ENCODE assay signal across 16 cellular contexts in genomic region chr10:133280391-133281059, GRCh38. TPM values are rescaled to one million over a fixed set of nuclear protein-coding genes. Genes with fewer than 3 reads are reported as not detected.
DNase-seq lines count a peak whose midpoint lies in the region; ATAC-seq, FAIRE-seq and TF ChIP-seq lines count a peak whose summit lies in the region.
"Had no signal": no experiment of that assay in that cellular context is flagged by ENCODE, and none has a peak within 500 bp of the region (broad histone marks: within the 10 kb centered on the region; RNA-seq: fewer than 3 reads in every experiment).

No MANE protein-coding gene starts in this region.

- H2AFZ ChIP-seq in HepG2 (ENCODE audit: low read length) = no peak overlapping the region

- DNase-seq in natural killer cell (no peak), RWPE2 (ENCODE audit: low spot score) (no peak), HepG2 (ENCODE audit: low spot score) (no peak), KG1 (lab: John Stamatoyannopoulos, UW) (no peak)
- no peak for DNase-seq in natural killer cell treated with Interleukin-12 subunit alpha and Interleukin-12 subunit beta and Interleukin-15 and Interleukin-18, amount 100 ng/mL, for 72 hours (ENCODE audit: low spot score)
- DNase-seq: HFFc6, NCI-H1105, NCI-H187, NCI-H446 treated with DMSO at 0.1 percent for 48 hours, NCI-H774, SIG-M5 had no signal

- CTCF ChIA-PET in HepG2 (lab: Yijun Ruan, JAX; ENCODE audit: low intra/inter-chr PET ratio, low total read pairs) = no interaction called here

- no peak overlapping the region for H3K9ac ChIP-seq in HepG2 (ENCODE audit: insufficient read depth, low read depth, low read length)

- POLR2A ChIA-PET in HepG2 (lab: Yijun Ruan, JAX) = no interaction called here

- TF ChIP-seq POLR2A in HepG2 (IDR thresholded peaks at IDR 0.05; ENCODE audit: insufficient read depth in 1 of 2, low read depth in 2 of 2, low read length in 2 of 2) = no peak

- TF ChIP-seq CTCF in natural killer cell (IDR thresholded peaks at IDR 0.05) (no peak), RWPE2 (IDR thresholded peaks at IDR 0.05; ENCODE audit: poor library complexity, severe bottlenecking) (no peak), HepG2 (CRISPR knock-in tag; IDR thresholded peaks at IDR 0.05) (no peak)

- H3K4me1 ChIP-seq in RWPE2 (ENCODE audit: insufficient read depth, poor library complexity, severe bottlenecking) = peaks cover 32% of the 10 kb centered on the region
- peaks cover 23% of the 10 kb centered on the region for H3K4me1 ChIP-seq in HepG2 (ENCODE audit: insufficient read depth, low read length)

- H3K79me2 ChIP-seq in HepG2 (ENCODE audit: insufficient read depth, low read length) = no peaks in the 10 kb centered on the region

- H3K27ac ChIP-seq in RWPE2 (ENCODE audit: poor library complexity, severe bottlenecking) = peak overlapping the region; percentile 90
- no peak overlapping the region for H3K27ac ChIP-seq in HepG2 (ENCODE audit: extremely low read length, insufficient read depth, low read length)

- H3K9me3 Mint-ChIP-seq in natural killer cell = no peaks in the 10 kb centered on the region
- no peaks in the 10 kb centered on the region for H3K9me3 Mint-ChIP-seq in natural killer cell treated with Interleukin-12 subunit alpha and Interleukin-12 subunit beta and Interleukin-15 and Interleukin-18, amount 100 ng/mL, for 72 hours
- H3K9me3 Mint-ChIP-seq: HFFc6 had no signal

- H3K9me3 ChIP-seq in RWPE2 (ENCODE audit: severe bottlenecking) (no peaks in the 10 kb centered on the region), HepG2 (ENCODE audit: low read length) (no peaks in the 10 kb centered on the region)
- H3K9me3 ChIP-seq: Peyer's patch had no signal

- BruUV-seq in HepG2 (replicated peaks; lab: Mats Ljungman, UMichigan) = no TSS peak

- H3K27me3 ChIP-seq in RWPE2 (ENCODE audit: insufficient read depth, poor library complexity, severe bottlenecking) (no peaks in the 10 kb centered on the region), HepG2 (ENCODE audit: control insufficient read depth in 1 of 2, insufficient read depth in 2 of 2, low read length in 2 of 2) (peaks cover 0 to 10% of the 10 kb centered on the region in 2 experiments; a peak in 3 of 5 replicates)

- H3K36me3 Mint-ChIP-seq in natural killer cell = peaks cover 6% of the 10 kb centered on the region
- H3K36me3 Mint-ChIP-seq in natural killer cell treated with Interleukin-12 subunit alpha and Interleukin-12 subunit beta and Interleukin-15 and Interleukin-18, amount 100 ng/mL, for 72 hours = no peaks in the 10 kb centered on the region

- no peak for FAIRE-seq in HepG2 (lab: Jason Lieb, UNC)
- FAIRE-seq: H1 had no signal

- 88% methylated on average over 9 of the region's 10 CpGs for WGBS in HepG2 (ENCODE audit: low lambda C conversion rate)

- no peaks in the 10 kb centered on the region for H3K27me3 Mint-ChIP-seq in natural killer cell (ENCODE audit: low read depth in 2 of 2)
- H3K27me3 Mint-ChIP-seq in natural killer cell treated with Interleukin-12 subunit alpha and Interleukin-12 subunit beta and Interleukin-15 and Interleukin-18, amount 100 ng/mL, for 72 hours = no peaks in the 10 kb centered on the region

- peak overlapping the region; percentile 92 for H3K4me3 Mint-ChIP-seq in natural killer cell
- H3K4me3 Mint-ChIP-seq in natural killer cell treated with Interleukin-12 subunit alpha and Interleukin-12 subunit beta and Interleukin-15 and Interleukin-18, amount 100 ng/mL, for 72 hours = no peak overlapping the region
- H3K4me3 Mint-ChIP-seq: HFFc6 had no signal

- H3K4me1 Mint-ChIP-seq in natural killer cell = peaks cover 28 to 39% of the 10 kb centered on the region in 2 donors
- H3K4me1 Mint-ChIP-seq in natural killer cell treated with Interleukin-12 subunit alpha and Interleukin-12 subunit beta and Interleukin-15 and Interleukin-18, amount 100 ng/mL, for 72 hours (ENCODE audit: low read depth in 2 of 2) = peaks cover 21 to 23% of the 10 kb centered on the region in 2 donors

- intact Hi-C loops in natural killer cell (cut with micrococcal nuclease) = no loop called here
- intact Hi-C loops in HepG2 (cut with micrococcal nuclease; ENCODE audit: unreplicated experiment) = no loop called here

- peak overlapping the region; percentile 98 for H3K27ac Mint-ChIP-seq in natural killer cell
- peak overlapping the region in 1 of 2 donors; percentile 93 for H3K27ac Mint-ChIP-seq in natural killer cell treated with Interleukin-12 subunit alpha and Interleukin-12 subunit beta and Interleukin-15 and Interleukin-18, amount 100 ng/mL, for 72 hours
- H3K27ac Mint-ChIP-seq: HFFc6 had no signal

- H3K36me3 ChIP-seq in RWPE2 (ENCODE audit: low read depth) (peaks cover 47% of the 10 kb centered on the region), HepG2 (replicated peaks in 1 of 2; ENCODE audit: control insufficient read depth in 1 of 2, insufficient read depth in 2 of 2, low read length in 2 of 2) (peaks cover 22 to 41% of the 10 kb centered on the region in 2 experiments; a peak in 4 of 5 replicates)

- TF ChIP-seq RAD21 in HepG2 (CRISPR knock-in tag; IDR thresholded peaks at IDR 0.05) = no peak

- H4K20me1 ChIP-seq in HepG2 (ENCODE audit: insufficient read depth, low read length) = peaks cover 7% of the 10 kb centered on the region; the same call in 1 of the 2 replicates

- in situ Hi-C loops in HepG2 (cut with HindIII; ENCODE audit: extremely low pct_ligation_motif_present, low pct_unique_long_range_greater_than_20kb) = no loop called here

- H3K4me2 ChIP-seq in HepG2 (ENCODE audit: low read depth, low read length) = no peak overlapping the region

- H3K4me3 ChIP-seq in RWPE2 (ENCODE audit: severe bottlenecking) (no peak overlapping the region), HepG2 (replicated peaks in 1 of 3; ENCODE audit: insufficient read depth in 1 of 3, low read depth in 2 of 3, low read length in 3 of 3) (no peak overlapping the region)
- H3K4me3 ChIP-seq: Peyer's patch had no signal

- no peak for TF ChIP-seq EP300 in HepG2 (IDR thresholded peaks at IDR 0.05; ENCODE audit: low read depth in 2 of 2, low read length in 2 of 2)
- no peak for TF ChIP-seq EP300 in HepG2 (CRISPR knock-in tag; IDR thresholded peaks at IDR 0.05; ENCODE audit: borderline replicate concordance)

- ATAC-seq in natural killer cell (no peak), RWPE2 (ENCODE audit: low read depth) (no peak), HepG2 (no peak), GM19467 (IDR thresholded peaks at IDR 0.05; ENCODE audit: unreplicated experiment) (no peak), HG02973 (IDR thresholded peaks at IDR 0.05; ENCODE audit: unreplicated experiment) (no peak)
- ATAC-seq in natural killer cell treated with Interleukin-12 subunit alpha and Interleukin-12 subunit beta and Interleukin-15 and Interleukin-18, amount 100 ng/mL, for 72 hours = no peak

RNA-seq across cellular contexts. Expression of gene ADAM8, which starts 3.9 kb away (rescaled TPM):
- total RNA-seq in natural killer cell (100 to 1,000 TPM; 357 to 682 (median 425) TPM), HepG2 (2016; rRNA removed; fragmentation: Illumina TruSeq; extraction: Trizol) (0.07 and 0.93 TPM in 2 replicates)
- 100 to 1,000 TPM; 202 to 211 TPM for total RNA-seq in natural killer cell treated with Interleukin-12 subunit alpha and Interleukin-12 subunit beta and Interleukin-15 and Interleukin-18, amount 100 ng/mL, for 72 hours
- not detected in 2 replicates for total RNA-seq in HepG2 (2016; cell fraction: cytosol; rRNA removed; fragmentation: Illumina TruSeq; extraction: Trizol; ENCODE audit: low read depth)
- total RNA-seq in HepG2 (2016; cell fraction: insoluble cytoplasmic fraction; rRNA removed; fragmentation: Illumina TruSeq; extraction: Trizol) = 0.37 TPM in 1 of 2 replicates, not detected in the other
- 0.06 TPM in 1 of 2 replicates, not detected in the other for total RNA-seq in HepG2 (2016; cell fraction: membrane; rRNA removed; fragmentation: Illumina TruSeq; extraction: Trizol)
- 0.34 and 0.50 TPM in 2 replicates for total RNA-seq in HepG2 (2016; cell fraction: nucleus; rRNA removed; fragmentation: Illumina TruSeq; extraction: Trizol)
- 0.24 and 0.65 TPM in 2 replicates for polyA plus RNA-seq in HepG2 (2011; rRNA removed)
- 0.04 and 0.11 TPM in 2 replicates for polyA plus RNA-seq in HepG2 (2011; cell fraction: cytosol; rRNA removed)
- polyA plus RNA-seq in HepG2 (2011; cell fraction: nucleus; rRNA removed) = 4.2 and 6.4 TPM in 2 replicates
- 0.08 and 0.77 TPM in 2 replicates for polyA plus RNA-seq in HepG2 (2012)
- polyA plus RNA-seq in HepG2 (2016; cell fraction: cytosol; fragmentation: Illumina TruSeq; extraction: Trizol; ENCODE audit: low read depth) = not detected in 2 replicates
- not detected in 2 replicates for polyA plus RNA-seq in HepG2 (2016; cell fraction: insoluble cytoplasmic fraction; fragmentation: Illumina TruSeq; extraction: Trizol; ENCODE audit: low read depth)
- 0.06 TPM in 1 of 2 replicates, not detected in the other for polyA plus RNA-seq in HepG2 (2016; cell fraction: membrane; fragmentation: Illumina TruSeq; extraction: Trizol; ENCODE audit: low read depth)
- 0.60 and 0.63 TPM in 2 replicates for polyA plus RNA-seq in HepG2 (2016; cell fraction: nucleus; fragmentation: Illumina TruSeq; extraction: Trizol; ENCODE audit: insufficient read depth, low read depth)
- polyA minus RNA-seq in HepG2 (2011; rRNA and poly(A)+ RNA removed; ENCODE audit: low replicate concordance) = 0.06 and 2.8 TPM in 2 replicates
- not detected in 2 replicates for polyA minus RNA-seq in HepG2 (2011; cell fraction: cytosol; rRNA and poly(A)+ RNA removed)
- polyA minus RNA-seq in HepG2 (2011; cell fraction: nucleus; rRNA and poly(A)+ RNA removed) = 1.6 and 1.7 TPM in 2 replicates

RNA-seq across cellular contexts. Expression of gene TUBGCP2, which starts 28.1 kb away (rescaled TPM):
- total RNA-seq in natural killer cell (10 to 100 TPM; 74.3 to 81.8 (median 78.7) TPM), HepG2 (2016; rRNA removed; fragmentation: Illumina TruSeq; extraction: Trizol) (34.5 and 44.1 TPM in 2 replicates)
- total RNA-seq in natural killer cell treated with Interleukin-12 subunit alpha and Interleukin-12 subunit beta and Interleukin-15 and Interleukin-18, amount 100 ng/mL, for 72 hours = 10 to 100 TPM; 53.3 to 58.2 TPM
- total RNA-seq in HepG2 (2016; cell fraction: cytosol; rRNA removed; fragmentation: Illumina TruSeq; extraction: Trizol; ENCODE audit: low read depth) = 7.2 and 8.9 TPM in 2 replicates
- 37.9 and 41.1 TPM in 2 replicates for total RNA-seq in HepG2 (2016; cell fraction: insoluble cytoplasmic fraction; rRNA removed; fragmentation: Illumina TruSeq; extraction: Trizol)
- 17.0 and 24.0 TPM in 2 replicates for total RNA-seq in HepG2 (2016; cell fraction: membrane; rRNA removed; fragmentation: Illumina TruSeq; extraction: Trizol)
- total RNA-seq in HepG2 (2016; cell fraction: nucleus; rRNA removed; fragmentation: Illumina TruSeq; extraction: Trizol) = 16.5 and 20.7 TPM in 2 replicates
- 21.3 and 22.6 TPM in 2 replicates for polyA plus RNA-seq in HepG2 (2011; rRNA removed)
- 14.3 and 19.4 TPM in 2 replicates for polyA plus RNA-seq in HepG2 (2011; cell fraction: cytosol; rRNA removed)
- polyA plus RNA-seq in HepG2 (2011; cell fraction: nucleus; rRNA removed) = 51.6 and 62.8 TPM in 2 replicates
- polyA plus RNA-seq in HepG2 (2012) = 17.9 and 24.1 TPM in 2 replicates
- polyA plus RNA-seq in HepG2 (2016; cell fraction: cytosol; fragmentation: Illumina TruSeq; extraction: Trizol; ENCODE audit: low read depth) = 4.7 and 4.8 TPM in 2 replicates
- 34.0 and 36.8 TPM in 2 replicates for polyA plus RNA-seq in HepG2 (2016; cell fraction: insoluble cytoplasmic fraction; fragmentation: Illumina TruSeq; extraction: Trizol; ENCODE audit: low read depth)
- 8.5 and 11.7 TPM in 2 replicates for polyA plus RNA-seq in HepG2 (2016; cell fraction: membrane; fragmentation: Illumina TruSeq; extraction: Trizol; ENCODE audit: low read depth)
- 51.1 and 52.9 TPM in 2 replicates for polyA plus RNA-seq in HepG2 (2016; cell fraction: nucleus; fragmentation: Illumina TruSeq; extraction: Trizol; ENCODE audit: insufficient read depth, low read depth)
- polyA minus RNA-seq in HepG2 (2011; rRNA and poly(A)+ RNA removed; ENCODE audit: low replicate concordance) = 49.0 and 64.6 TPM in 2 replicates
- 16.4 and 17.1 TPM in 2 replicates for polyA minus RNA-seq in HepG2 (2011; cell fraction: cytosol; rRNA and poly(A)+ RNA removed)
- polyA minus RNA-seq in HepG2 (2011; cell fraction: nucleus; rRNA and poly(A)+ RNA removed) = 29.6 and 40.8 TPM in 2 replicates

RNA-seq across cellular contexts. Expression of gene ZNF511, which starts 28.2 kb away (rescaled TPM):
- total RNA-seq in natural killer cell (10 to 100 TPM; 28.1 to 39.0 (median 32.4) TPM), HepG2 (2016; rRNA removed; fragmentation: Illumina TruSeq; extraction: Trizol) (53.4 and 66.4 TPM in 2 replicates)
- total RNA-seq in natural killer cell treated with Interleukin-12 subunit alpha and Interleukin-12 subunit beta and Interleukin-15 and Interleukin-18, amount 100 ng/mL, for 72 hours = 10 to 100 TPM; 38.1 to 73.2 TPM
- 127 and 151 TPM in 2 replicates for total RNA-seq in HepG2 (2016; cell fraction: cytosol; rRNA removed; fragmentation: Illumina TruSeq; extraction: Trizol; ENCODE audit: low read depth)
- 45.9 and 63.3 TPM in 2 replicates for total RNA-seq in HepG2 (2016; cell fraction: insoluble cytoplasmic fraction; rRNA removed; fragmentation: Illumina TruSeq; extraction: Trizol)
- total RNA-seq in HepG2 (2016; cell fraction: membrane; rRNA removed; fragmentation: Illumina TruSeq; extraction: Trizol) = 118 and 128 TPM in 2 replicates
- total RNA-seq in HepG2 (2016; cell fraction: nucleus; rRNA removed; fragmentation: Illumina TruSeq; extraction: Trizol) = 24.0 and 36.2 TPM in 2 replicates
- 35.6 and 37.0 TPM in 2 replicates for polyA plus RNA-seq in HepG2 (2011; rRNA removed)
- 27.9 and 34.4 TPM in 2 replicates for polyA plus RNA-seq in HepG2 (2011; cell fraction: cytosol; rRNA removed)
- polyA plus RNA-seq in HepG2 (2011; cell fraction: nucleus; rRNA removed) = 40.1 and 48.7 TPM in 2 replicates
- 30.0 and 30.3 TPM in 2 replicates for polyA plus RNA-seq in HepG2 (2012)
- polyA plus RNA-seq in HepG2 (2016; cell fraction: cytosol; fragmentation: Illumina TruSeq; extraction: Trizol; ENCODE audit: low read depth) = 150 and 156 TPM in 2 replicates
- polyA plus RNA-seq in HepG2 (2016; cell fraction: insoluble cytoplasmic fraction; fragmentation: Illumina TruSeq; extraction: Trizol; ENCODE audit: low read depth) = 57.9 and 63.8 TPM in 2 replicates
- 121 and 129 TPM in 2 replicates for polyA plus RNA-seq in HepG2 (2016; cell fraction: membrane; fragmentation: Illumina TruSeq; extraction: Trizol; ENCODE audit: low read depth)
- polyA plus RNA-seq in HepG2 (2016; cell fraction: nucleus; fragmentation: Illumina TruSeq; extraction: Trizol; ENCODE audit: insufficient read depth, low read depth) = 62.1 and 62.9 TPM in 2 replicates
- 48.5 and 63.6 TPM in 2 replicates for polyA minus RNA-seq in HepG2 (2011; rRNA and poly(A)+ RNA removed; ENCODE audit: low replicate concordance)
- 11.6 and 21.1 TPM in 2 replicates for polyA minus RNA-seq in HepG2 (2011; cell fraction: cytosol; rRNA and poly(A)+ RNA removed)
- polyA minus RNA-seq in HepG2 (2011; cell fraction: nucleus; rRNA and poly(A)+ RNA removed) = 13.3 and 16.2 TPM in 2 replicates

RNA-seq across cellular contexts. Expression of gene VENTX, which starts 42.9 kb away (rescaled TPM):
- total RNA-seq in natural killer cell (1 to 10 TPM in 1 of 3 donors, under 1 TPM in 2; 0.48 to 4.1 (median 0.75) TPM), HepG2 (2016; rRNA removed; fragmentation: Illumina TruSeq; extraction: Trizol) (not detected in 2 replicates)
- total RNA-seq in natural killer cell treated with Interleukin-12 subunit alpha and Interleukin-12 subunit beta and Interleukin-15 and Interleukin-18, amount 100 ng/mL, for 72 hours = not detected
- not detected in 2 replicates for total RNA-seq in HepG2 (2016; cell fraction: cytosol; rRNA removed; fragmentation: Illumina TruSeq; extraction: Trizol; ENCODE audit: low read depth)
- not detected in 2 replicates for total RNA-seq in HepG2 (2016; cell fraction: insoluble cytoplasmic fraction; rRNA removed; fragmentation: Illumina TruSeq; extraction: Trizol)
- not detected in 2 replicates for total RNA-seq in HepG2 (2016; cell fraction: membrane; rRNA removed; fragmentation: Illumina TruSeq; extraction: Trizol)
- total RNA-seq in HepG2 (2016; cell fraction: nucleus; rRNA removed; fragmentation: Illumina TruSeq; extraction: Trizol) = not detected in 2 replicates
- polyA plus RNA-seq in HepG2 (2011; rRNA removed) = not detected in 2 replicates
- polyA plus RNA-seq in HepG2 (2011; cell fraction: cytosol; rRNA removed) = not detected in 2 replicates
- not detected in 2 replicates for polyA plus RNA-seq in HepG2 (2011; cell fraction: nucleus; rRNA removed)
- polyA plus RNA-seq in HepG2 (2012) = not detected in 2 replicates
- polyA plus RNA-seq in HepG2 (2016; cell fraction: cytosol; fragmentation: Illumina TruSeq; extraction: Trizol; ENCODE audit: low read depth) = not detected in 2 replicates
- polyA plus RNA-seq in HepG2 (2016; cell fraction: insoluble cytoplasmic fraction; fragmentation: Illumina TruSeq; extraction: Trizol; ENCODE audit: low read depth) = not detected in 2 replicates
- not detected in 2 replicates for polyA plus RNA-seq in HepG2 (2016; cell fraction: membrane; fragmentation: Illumina TruSeq; extraction: Trizol; ENCODE audit: low read depth)
- polyA plus RNA-seq in HepG2 (2016; cell fraction: nucleus; fragmentation: Illumina TruSeq; extraction: Trizol; ENCODE audit: insufficient read depth, low read depth) = not detected in 2 replicates
- polyA minus RNA-seq in HepG2 (2011; rRNA and poly(A)+ RNA removed; ENCODE audit: low replicate concordance) = not detected in 2 replicates
- not detected in 2 replicates for polyA minus RNA-seq in HepG2 (2011; cell fraction: cytosol; rRNA and poly(A)+ RNA removed)
- not detected in 2 replicates for polyA minus RNA-seq in HepG2 (2011; cell fraction: nucleus; rRNA and poly(A)+ RNA removed)
- total RNA-seq: A673, HFFc6 had no signal

RNA-seq across cellular contexts. Expression of gene UTF1, which starts 50.5 kb away (rescaled TPM):
- total RNA-seq in natural killer cell = under 1 TPM in 2 of 3 donors, not detected in 1; 0.31 to 0.33 TPM
- total RNA-seq in natural killer cell treated with Interleukin-12 subunit alpha and Interleukin-12 subunit beta and Interleukin-15 and Interleukin-18, amount 100 ng/mL, for 72 hours = not detected
- total RNA-seq in HepG2 (2016; rRNA removed; fragmentation: Illumina TruSeq; extraction: Trizol) = not detected in 2 replicates
- total RNA-seq in HepG2 (2016; cell fraction: cytosol; rRNA removed; fragmentation: Illumina TruSeq; extraction: Trizol; ENCODE audit: low read depth) = not detected in 2 replicates
- not detected in 2 replicates for total RNA-seq in HepG2 (2016; cell fraction: insoluble cytoplasmic fraction; rRNA removed; fragmentation: Illumina TruSeq; extraction: Trizol)
- not detected in 2 replicates for total RNA-seq in HepG2 (2016; cell fraction: membrane; rRNA removed; fragmentation: Illumina TruSeq; extraction: Trizol)
- total RNA-seq in HepG2 (2016; cell fraction: nucleus; rRNA removed; fragmentation: Illumina TruSeq; extraction: Trizol) = not detected in 2 replicates
- polyA plus RNA-seq in HepG2 (2011; rRNA removed) = not detected in 2 replicates
- polyA plus RNA-seq in HepG2 (2011; cell fraction: cytosol; rRNA removed) = not detected in 2 replicates
- polyA plus RNA-seq in HepG2 (2011; cell fraction: nucleus; rRNA removed) = not detected in 2 replicates
- not detected in 2 replicates for polyA plus RNA-seq in HepG2 (2012)
- not detected in 2 replicates for polyA plus RNA-seq in HepG2 (2016; cell fraction: cytosol; fragmentation: Illumina TruSeq; extraction: Trizol; ENCODE audit: low read depth)
- not detected in 2 replicates for polyA plus RNA-seq in HepG2 (2016; cell fraction: insoluble cytoplasmic fraction; fragmentation: Illumina TruSeq; extraction: Trizol; ENCODE audit: low read depth)
- not detected in 2 replicates for polyA plus RNA-seq in HepG2 (2016; cell fraction: membrane; fragmentation: Illumina TruSeq; extraction: Trizol; ENCODE audit: low read depth)
- polyA plus RNA-seq in HepG2 (2016; cell fraction: nucleus; fragmentation: Illumina TruSeq; extraction: Trizol; ENCODE audit: insufficient read depth, low read depth) = not detected in 2 replicates
- polyA minus RNA-seq in HepG2 (2011; rRNA and poly(A)+ RNA removed; ENCODE audit: low replicate concordance) = not detected in 2 replicates
- not detected in 2 replicates for polyA minus RNA-seq in HepG2 (2011; cell fraction: cytosol; rRNA and poly(A)+ RNA removed)
- not detected in 2 replicates for polyA minus RNA-seq in HepG2 (2011; cell fraction: nucleus; rRNA and poly(A)+ RNA removed)
- total RNA-seq: A673, HFFc6, Peyer's patch had no signal

Comparison
In these comparisons a context has a peak if more than half of its experiments do, and no peak if none do; other contexts are left out.
1. RNA of gene ADAM8, which starts 3.9 kb away (total RNA-seq): 357 to 682 TPM in natural killer cell and 202 to 211 TPM in natural killer cell treated with Interleukin-12 subunit alpha and Interleukin-12 subunit beta and Interleukin-15 and Interleukin-18, amount 100 ng/mL, for 72 hours; 0.06 to 0.93 TPM in HepG2; every median in the first group is over 100 times any median in the second.